ENCODE assay signal across 1 cellular context in genomic region chr14:81927069-81927468, GRCh38.
TF ChIP-seq lines count a peak whose summit lies in the region.

No MANE protein-coding gene starts in this region.

TF ChIP-seq in SK-N-SH, 30 proteins besides CTCF, POLR2A, EP300 and RAD21 (continued from another document):
- TF ChIP-seq TEAD4 (IDR thresholded peaks at IDR 0.05; ENCODE audit: borderline replicate concordance, insufficient read depth) (no peak), FOXM1 (IDR thresholded peaks at IDR 0.05; ENCODE audit: low read depth) (no peak), YY1 (IDR thresholded peaks at IDR 0.05; ENCODE audit: low read depth) (no peak), MEF2A (IDR thresholded peaks at IDR 0.05; ENCODE audit: borderline replicate concordance, low read depth) (no peak), REST (IDR thresholded peaks at IDR 0.05; ENCODE audit: low read depth, low read length) (no peak), SMC3 (IDR thresholded peaks at IDR 0.05; ENCODE audit: low read depth, low read length) (no peak), PBX3 (IDR thresholded peaks at IDR 0.05) (no peak), SIN3A (IDR thresholded peaks at IDR 0.05; ENCODE audit: borderline replicate concordance, low read depth, low read length) (no peak), USF2 (IDR thresholded peaks at IDR 0.05; ENCODE audit: borderline replicate concordance, low read depth, low read length) (no peak), RXRA (IDR thresholded peaks at IDR 0.05; ENCODE audit: borderline replicate concordance, low read depth) (no peak), EZH2phosphoT487 (IDR thresholded peaks at IDR 0.05; ENCODE audit: borderline replicate concordance, low read depth) (no peak), GABPA (IDR thresholded peaks at IDR 0.05; ENCODE audit: low read depth) (no peak)
